ENCODE assay signal across 20 cellular contexts in the genomic region with DNA sequence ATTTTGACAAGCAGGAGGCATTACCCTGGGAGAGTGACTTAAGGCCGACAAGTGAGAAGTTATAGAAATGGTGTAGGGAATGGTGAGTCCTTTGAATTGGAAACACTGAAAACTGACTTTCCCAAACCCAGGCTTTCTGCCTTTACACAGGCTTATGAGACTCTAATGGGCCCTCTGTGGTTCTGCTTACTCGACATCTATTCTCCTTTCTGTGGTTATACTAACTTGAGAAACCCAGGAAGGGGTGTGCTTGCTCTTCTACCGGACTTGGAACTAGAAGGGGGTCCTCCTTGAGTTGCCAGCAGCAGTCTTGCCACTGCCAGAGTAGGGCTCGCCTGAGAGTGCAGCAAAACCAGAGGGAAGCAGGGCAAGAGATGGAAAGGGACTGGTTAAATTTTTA.
A peak's percentile ranks its signal among the peaks of the same experiment; 100 is the strongest.
DNase-seq lines count a peak whose midpoint lies in the region; ATAC-seq and TF ChIP-seq lines count a peak whose summit lies in the region.
"Had no signal": no experiment of that assay in that cellular context is flagged by ENCODE, and none has a peak within 500 bp of the region (broad histone marks: within the 10 kb centered on the region; RNA-seq: fewer than 3 reads in every experiment).

No MANE protein-coding gene starts in this region.

- no peak for DNase-seq in activated CD4-positive, alpha-beta T cell treated with anti-CD3 and anti-CD28 coated beads for 36 hours
- DNase-seq in activated CD4-positive, alpha-beta T cell treated with anti-CD3 and anti-CD28 coated beads for 4 hours = no peak
- no peak for DNase-seq in CD8-positive, alpha-beta T cell
- no peak for DNase-seq in activated T-helper 1 cell treated with anti-CD3 and anti-CD28 coated beads, Interleukin-12 subunit alpha, Interleukin-12 subunit beta, Interleukin-2, Interleukin-4 antibody, amounts not matched to agents 30 ng/mL and 10 ng/mL and 1 ng/mL, durations not matched to agents 14 hours and 24 hours and 36 hours (ENCODE audit: low spot score)
- DNase-seq in naive thymus-derived CD4-positive, alpha-beta T cell = no peak
- DNase-seq in HT-29 (ENCODE audit: low spot score) = no peak
- no peak for DNase-seq in cerebellar cortex (ENCODE audit: low spot score)
- no peak for DNase-seq in pons (ENCODE audit: low spot score)
- DNase-seq: activated CD4-positive, alpha-beta T cell treated with anti-CD3 and anti-CD28 coated beads for 1 hour; Calu3; NCI-H1092 treated with DMSO at 0.1 percent for 48 hours; NCI-H1930; NCI-H748 treated with DMSO at 0.1 percent for 48 hours; ovary; stimulated activated CD4-positive, alpha-beta T cell treated with anti-CD3 and anti-CD28 coated beads, Interleukin-4, amount 100 ng/mL, for 4 hours; upper lobe of left lung had no signal

- no peaks in the 10 kb centered on the region for H3K9me3 ChIP-seq in CD8-positive, alpha-beta T cell (ENCODE audit: low read length)
- no peaks in the 10 kb centered on the region for H3K9me3 ChIP-seq in naive thymus-derived CD4-positive, alpha-beta T cell (ENCODE audit: control insufficient read depth in 2 of 3, low read length in 3 of 3)
- H3K9me3 ChIP-seq: breast epithelium, ovary, right atrium auricular region, upper lobe of left lung had no signal

- H3K36me3 ChIP-seq in CD8-positive, alpha-beta T cell (ENCODE audit: insufficient read depth, low read length) = peaks cover 13% of the 10 kb centered on the region
- peaks cover 6 to 31% (median 18%) of the 10 kb centered on the region in 3 experiments for H3K36me3 ChIP-seq in naive thymus-derived CD4-positive, alpha-beta T cell (ENCODE audit: control insufficient read depth in 2 of 3, insufficient read depth in 3 of 3, low read length in 3 of 3)
- H3K36me3 ChIP-seq: breast epithelium, ovary, right atrium auricular region, upper lobe of left lung had no signal

- CTCF ChIA-PET in activated CD4-positive, alpha-beta T cell treated with anti-CD3 and anti-CD28 coated beads for 36 hours (lab: Charles Lee) = interaction anchor here (1.1 to 8.5 kb wide), 4 partner anchors 12 to 127 kb away, joined by 3 to 57 read pairs (median 8); no protein-coding TSS in a partner anchor
- CTCF ChIA-PET in CD8-positive, alpha-beta T cell (lab: Charles Lee) = interaction anchor here (1.2 to 3.2 kb wide), 2 partner anchors 61 to 127 kb away, joined by 7 to 15 read pairs; no protein-coding TSS in a partner anchor
- CTCF ChIA-PET in naive thymus-derived CD4-positive, alpha-beta T cell (lab: Charles Lee) = interaction anchor here (1.4 kb wide), 1 partner anchor 62 kb away, joined by 7 read pairs; no protein-coding TSS in a partner anchor

- no peak overlapping the region for H3K27ac ChIP-seq in CD8-positive, alpha-beta T cell (ENCODE audit: low read depth, low read length)
- H3K27ac ChIP-seq in naive thymus-derived CD4-positive, alpha-beta T cell (ENCODE audit: low read depth, low read length) = peak overlapping the region; percentile 63
- H3K27ac ChIP-seq: breast epithelium, coronary artery, ovary, right atrium auricular region, upper lobe of left lung had no signal

- peak; percentile 20 for ATAC-seq in activated CD4-positive, alpha-beta T cell treated with anti-CD3 and anti-CD28 coated beads for 36 hours
- peak; percentile 10 for ATAC-seq in CD8-positive, alpha-beta T cell
- ATAC-seq in naive thymus-derived CD4-positive, alpha-beta T cell = no peak

- H3K36me3 Mint-ChIP-seq in activated CD4-positive, alpha-beta T cell treated with anti-CD3 and anti-CD28 coated beads for 36 hours (ENCODE audit: low read depth) = peaks cover 24% of the 10 kb centered on the region
- peaks cover 75% of the 10 kb centered on the region for H3K36me3 Mint-ChIP-seq in CD8-positive, alpha-beta T cell
- H3K36me3 Mint-ChIP-seq in activated T-helper 1 cell treated with anti-CD3 and anti-CD28 coated beads, Interleukin-12 subunit alpha, Interleukin-12 subunit beta, Interleukin-2, Interleukin-4 antibody, amounts not matched to agents 30 ng/mL and 10 ng/mL and 1 ng/mL, durations not matched to agents 14 hours and 24 hours and 36 hours (ENCODE audit: low read depth) = peaks cover 49% of the 10 kb centered on the region
- peaks cover 34 to 55% (median 50%) of the 10 kb centered on the region in 5 donors for H3K36me3 Mint-ChIP-seq in naive thymus-derived CD4-positive, alpha-beta T cell
- H3K36me3 Mint-ChIP-seq: memory B cell had no signal

- POLR2A ChIA-PET in activated CD4-positive, alpha-beta T cell treated with anti-CD3 and anti-CD28 coated beads for 36 hours (lab: Charles Lee) = interaction anchor here (0.6 kb wide), 1 partner anchor 869 kb away, joined by 5 read pairs; no protein-coding TSS in a partner anchor
- POLR2A ChIA-PET in CD8-positive, alpha-beta T cell (lab: Charles Lee) = interaction anchor here (0.7 to 1.8 kb wide), 3 partner anchors 56 to 130 kb away, joined by 3 to 5 read pairs (median 3); no protein-coding TSS in a partner anchor
- POLR2A ChIA-PET in naive thymus-derived CD4-positive, alpha-beta T cell (lab: Charles Lee) = interaction anchor here (0.6 to 4.6 kb wide), 4 partner anchors 14 to 44 kb away, joined by 3 to 22 read pairs (median 6); no protein-coding TSS in a partner anchor

- H3K4me3 ChIP-seq in CD8-positive, alpha-beta T cell (ENCODE audit: low read depth, low read length) = no peak overlapping the region
- H3K4me3 ChIP-seq in naive thymus-derived CD4-positive, alpha-beta T cell (ENCODE audit: low read length) = no peak overlapping the region
- H3K4me3 ChIP-seq: breast epithelium, coronary artery, ovary, right atrium auricular region, upper lobe of left lung had no signal

- H3K4me1 ChIP-seq in CD8-positive, alpha-beta T cell (ENCODE audit: insufficient read depth, low read length) = peaks cover 80% of the 10 kb centered on the region
- peaks cover 44 to 84% of the 10 kb centered on the region in 2 donors for H3K4me1 ChIP-seq in naive thymus-derived CD4-positive, alpha-beta T cell (ENCODE audit: control insufficient read depth in 2 of 2, insufficient read depth in 2 of 2, low read length in 2 of 2)
- H3K4me1 ChIP-seq: breast epithelium, right atrium auricular region, upper lobe of left lung had no signal

- intact Hi-C loops in activated CD4-positive, alpha-beta T cell treated with anti-CD3 and anti-CD28 coated beads for 36 hours (cut with DNase I, micrococcal nuclease) = no loop called here
- intact Hi-C loops in CD8-positive, alpha-beta T cell (cut with DNase I, micrococcal nuclease) = loop anchor here in 1 of 2 experiments (1.0 kb wide), 1 partner anchor 8 kb away; no protein-coding TSS in a partner anchor
- intact Hi-C loops in activated T-helper 1 cell treated with anti-CD3 and anti-CD28 coated beads, Interleukin-12 subunit alpha, Interleukin-12 subunit beta, Interleukin-2, Interleukin-4 antibody, amounts not matched to agents 30 ng/mL and 10 ng/mL and 1 ng/mL, durations not matched to agents 14 hours and 24 hours and 36 hours (cut with micrococcal nuclease) = no loop called here
- intact Hi-C loops in naive thymus-derived CD4-positive, alpha-beta T cell (cut with micrococcal nuclease) = no loop called here

- H3K27ac Mint-ChIP-seq in activated CD4-positive, alpha-beta T cell treated with anti-CD3 and anti-CD28 coated beads for 36 hours = peak overlapping the region; percentile 91
- H3K27ac Mint-ChIP-seq in CD8-positive, alpha-beta T cell = peak overlapping the region; percentile 90
- peak overlapping the region; percentile 35 for H3K27ac Mint-ChIP-seq in activated T-helper 1 cell treated with anti-CD3 and anti-CD28 coated beads, Interleukin-12 subunit alpha, Interleukin-12 subunit beta, Interleukin-2, Interleukin-4 antibody, amounts not matched to agents 30 ng/mL and 10 ng/mL and 1 ng/mL, durations not matched to agents 14 hours and 24 hours and 36 hours
- peak overlapping the region; percentile 20 to 94 (median 82) for H3K27ac Mint-ChIP-seq in naive thymus-derived CD4-positive, alpha-beta T cell
- H3K27ac Mint-ChIP-seq: memory B cell had no signal

- H3K9me3 Mint-ChIP-seq in activated CD4-positive, alpha-beta T cell treated with anti-CD3 and anti-CD28 coated beads for 36 hours (ENCODE audit: low read depth) = no peaks in the 10 kb centered on the region
- H3K9me3 Mint-ChIP-seq in CD8-positive, alpha-beta T cell = no peaks in the 10 kb centered on the region
- H3K9me3 Mint-ChIP-seq in activated T-helper 1 cell treated with anti-CD3 and anti-CD28 coated beads, Interleukin-12 subunit alpha, Interleukin-12 subunit beta, Interleukin-2, Interleukin-4 antibody, amounts not matched to agents 30 ng/mL and 10 ng/mL and 1 ng/mL, durations not matched to agents 14 hours and 24 hours and 36 hours = no peaks in the 10 kb centered on the region
- H3K9me3 Mint-ChIP-seq in naive thymus-derived CD4-positive, alpha-beta T cell = peaks cover 0 to 5% (median 0%) of the 10 kb centered on the region in 11 donors
- H3K9me3 Mint-ChIP-seq: memory B cell had no signal

- no peaks in the 10 kb centered on the region for H3K27me3 ChIP-seq in CD8-positive, alpha-beta T cell (ENCODE audit: insufficient read depth, low read length)
- H3K27me3 ChIP-seq in naive thymus-derived CD4-positive, alpha-beta T cell (ENCODE audit: control insufficient read depth in 2 of 2, insufficient read depth in 2 of 2, low read length in 2 of 2) = no peaks in the 10 kb centered on the region
- H3K27me3 ChIP-seq: breast epithelium, ovary, right atrium auricular region, upper lobe of left lung had no signal

- no peak for TF ChIP-seq CTCF in CD8-positive, alpha-beta T cell (IDR thresholded peaks at IDR 0.05)

- peaks cover 85% of the 10 kb centered on the region for H3K4me1 Mint-ChIP-seq in activated CD4-positive, alpha-beta T cell treated with anti-CD3 and anti-CD28 coated beads for 36 hours
- peaks cover 88% of the 10 kb centered on the region for H3K4me1 Mint-ChIP-seq in CD8-positive, alpha-beta T cell (ENCODE audit: low read depth)
- H3K4me1 Mint-ChIP-seq in activated T-helper 1 cell treated with anti-CD3 and anti-CD28 coated beads, Interleukin-12 subunit alpha, Interleukin-12 subunit beta, Interleukin-2, Interleukin-4 antibody, amounts not matched to agents 30 ng/mL and 10 ng/mL and 1 ng/mL, durations not matched to agents 14 hours and 24 hours and 36 hours (ENCODE audit: low read depth) = peaks cover 82% of the 10 kb centered on the region
- peaks cover 61 to 98% (median 92%) of the 10 kb centered on the region in 7 donors for H3K4me1 Mint-ChIP-seq in naive thymus-derived CD4-positive, alpha-beta T cell

- H3K4me3 Mint-ChIP-seq in activated CD4-positive, alpha-beta T cell treated with anti-CD3 and anti-CD28 coated beads for 36 hours = peak overlapping the region; percentile 48
- peak overlapping the region; percentile 63 for H3K4me3 Mint-ChIP-seq in CD8-positive, alpha-beta T cell
- no peak overlapping the region for H3K4me3 Mint-ChIP-seq in activated T-helper 1 cell treated with anti-CD3 and anti-CD28 coated beads, Interleukin-12 subunit alpha, Interleukin-12 subunit beta, Interleukin-2, Interleukin-4 antibody, amounts not matched to agents 30 ng/mL and 10 ng/mL and 1 ng/mL, durations not matched to agents 14 hours and 24 hours and 36 hours
- peak overlapping the region; percentile 17 to 81 (median 54) for H3K4me3 Mint-ChIP-seq in naive thymus-derived CD4-positive, alpha-beta T cell
- H3K4me3 Mint-ChIP-seq: memory B cell had no signal

- no peaks in the 10 kb centered on the region for H3K27me3 Mint-ChIP-seq in activated CD4-positive, alpha-beta T cell treated with anti-CD3 and anti-CD28 coated beads for 36 hours
- no peaks in the 10 kb centered on the region for H3K27me3 Mint-ChIP-seq in CD8-positive, alpha-beta T cell (ENCODE audit: low read depth)
- H3K27me3 Mint-ChIP-seq in activated T-helper 1 cell treated with anti-CD3 and anti-CD28 coated beads, Interleukin-12 subunit alpha, Interleukin-12 subunit beta, Interleukin-2, Interleukin-4 antibody, amounts not matched to agents 30 ng/mL and 10 ng/mL and 1 ng/mL, durations not matched to agents 14 hours and 24 hours and 36 hours (ENCODE audit: insufficient read depth) = no peaks in the 10 kb centered on the region
- H3K27me3 Mint-ChIP-seq in naive thymus-derived CD4-positive, alpha-beta T cell = no peaks in the 10 kb centered on the region

Comparison
In these comparisons a context has a peak if more than half of its experiments do, and no peak if none do; other contexts are left out.
1. H3K27ac Mint-ChIP-seq: peak in every context shown above with its lines; median percentile 91 in activated CD4-positive, alpha-beta T cell treated with anti-CD3 and anti-CD28 coated beads for 36 hours; 90 in CD8-positive, alpha-beta T cell; 82 in naive thymus-derived CD4-positive, alpha-beta T cell; 35 in activated T-helper 1 cell treated with anti-CD3 and anti-CD28 coated beads, Interleukin-12 subunit alpha, Interleukin-12 subunit beta, Interleukin-2, Interleukin-4 antibody, amounts not matched to agents 30 ng/mL and 10 ng/mL and 1 ng/mL, durations not matched to agents 14 hours and 24 hours and 36 hours.